In the genomic region with DNA sequence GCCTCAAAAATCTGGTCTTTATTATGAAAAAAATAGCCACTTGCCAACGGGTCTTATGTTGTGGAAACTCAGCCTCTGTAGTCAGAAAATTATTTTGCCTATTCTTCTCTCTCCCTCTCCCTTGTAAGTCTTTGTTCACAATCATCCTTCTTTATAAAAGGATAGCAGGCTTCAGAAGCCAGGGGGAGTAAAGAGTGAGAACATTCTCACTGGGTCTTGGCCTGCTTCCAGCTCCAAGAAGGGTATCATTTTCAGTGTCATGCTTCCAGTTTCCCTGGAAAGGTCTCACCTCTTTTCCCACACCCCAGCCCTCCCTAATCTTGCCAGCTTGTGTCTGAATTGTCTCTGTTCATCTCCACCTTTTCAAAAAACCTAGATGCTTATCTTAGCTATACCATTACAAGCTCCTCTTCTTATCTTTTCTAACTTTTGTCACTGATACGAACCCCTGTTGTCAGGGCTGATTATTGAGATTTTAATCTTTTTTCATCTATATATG, we compare ENCODE assay signal across 16 cellular contexts.
A peak's percentile ranks its signal among the peaks of the same experiment; 100 is the strongest.
DNase-seq lines count a peak whose midpoint lies in the region; ATAC-seq and TF ChIP-seq lines count a peak whose summit lies in the region.
"Had no signal": no experiment of that assay in that cellular context is flagged by ENCODE, and none has a peak within 500 bp of the region (broad histone marks: within the 10 kb centered on the region; RNA-seq: fewer than 3 reads in every experiment).

No MANE protein-coding gene starts in this region.

- WGBS in suprapubic skin: 26% methylated on average over 2 of the region's 2 CpGs

- no peaks in the 10 kb centered on the region for H3K4me1 ChIP-seq in suprapubic skin
- H3K4me1 ChIP-seq: BLaER1 treated with 17β-estradiol and CSF1 and Interleukin-3, amounts not matched to agents 10 nM and 100 nM had no signal

- no peak for ATAC-seq in HG03280 (IDR thresholded peaks at IDR 0.05; ENCODE audit: unreplicated experiment)
- no peak for ATAC-seq in activated CD8-positive, alpha-beta T cell treated with anti-CD3 and anti-CD28 coated beads for 36 hours
- ATAC-seq: left lobe of liver had no signal

- TF ChIP-seq POLR2A in suprapubic skin (IDR thresholded peaks at IDR 0.05): no peak

- H3K9me3 ChIP-seq in suprapubic skin: no peaks in the 10 kb centered on the region
- H3K9me3 ChIP-seq: BLaER1 treated with 17β-estradiol and CSF1 and Interleukin-3, amounts not matched to agents 10 nM and 100 nM had no signal

- no peak overlapping the region for H3K27ac Mint-ChIP-seq in activated CD8-positive, alpha-beta T cell treated with anti-CD3 and anti-CD28 coated beads for 36 hours
- H3K27ac Mint-ChIP-seq: activated naive CD4-positive, alpha-beta T cell treated with anti-CD3 and anti-CD28 coated beads, Interleukin-2, amount 50 U/mL, for 24 hours; stimulated activated naive CD8-positive, alpha-beta T cell treated with anti-CD3 and anti-CD28 coated beads, Interleukin-15, Interleukin-2, amounts not matched to agents 100 ng/mL and 50 ng/mL, for 24 hours had no signal

- DNase-seq in DMS153 (lab: John Stamatoyannopoulos, UW) (peak; percentile 39), M059J (ENCODE audit: low read depth) (peak; percentile 18), NCI-H748 (lab: John Stamatoyannopoulos, UW; ENCODE audit: unreplicated experiment) (peak; percentile 71), iPS-NIHi11 (ENCODE audit: low spot score) (peak; percentile 22), suprapubic skin (ENCODE audit: low spot score in 2 of 2) (no peak)
- no peak for DNase-seq in activated CD8-positive, alpha-beta T cell treated with anti-CD3 and anti-CD28 coated beads for 36 hours
- DNase-seq in activated CD4-positive, CD25-positive, alpha-beta regulatory T cell (lab: John Stamatoyannopoulos, UW): no peak
- DNase-seq: activated CD4-positive, CD25-positive, alpha-beta regulatory T cell treated with anti-CD3 and anti-CD28 coated beads, Interleukin-2, amount 50 U/mL, for 72 hours; hippocampal formation; NCI-H187 had no signal

- CTCF ChIA-PET in activated CD8-positive, alpha-beta T cell treated with anti-CD3 and anti-CD28 coated beads for 36 hours (lab: Charles Lee): interaction anchor here (0.6 kb wide), 1 partner anchor 100 kb away, joined by 3 read pairs; no protein-coding TSS in a partner anchor

- H3K9me3 Mint-ChIP-seq in activated CD8-positive, alpha-beta T cell treated with anti-CD3 and anti-CD28 coated beads for 36 hours: peaks cover 2% of the 10 kb centered on the region
- H3K9me3 Mint-ChIP-seq: activated naive CD4-positive, alpha-beta T cell treated with anti-CD3 and anti-CD28 coated beads, Interleukin-2, amount 50 U/mL, for 24 hours; stimulated activated naive CD8-positive, alpha-beta T cell treated with anti-CD3 and anti-CD28 coated beads, Interleukin-15, Interleukin-2, amounts not matched to agents 100 ng/mL and 50 ng/mL, for 24 hours had no signal

- intact Hi-C loops in activated CD8-positive, alpha-beta T cell treated with anti-CD3 and anti-CD28 coated beads for 36 hours (cut with micrococcal nuclease): no loop called here

- no peaks in the 10 kb centered on the region for H3K4me1 Mint-ChIP-seq in activated CD8-positive, alpha-beta T cell treated with anti-CD3 and anti-CD28 coated beads for 36 hours (ENCODE audit: low read depth)
- H3K4me1 Mint-ChIP-seq: activated naive CD4-positive, alpha-beta T cell treated with anti-CD3 and anti-CD28 coated beads, Interleukin-2, amount 50 U/mL, for 24 hours had no signal

- no peak overlapping the region for H3K27ac ChIP-seq in suprapubic skin
- H3K27ac ChIP-seq: BLaER1 treated with 17β-estradiol and CSF1 and Interleukin-3, amounts not matched to agents 10 nM and 100 nM; KMS-11 had no signal

- POLR2A ChIA-PET in activated CD8-positive, alpha-beta T cell treated with anti-CD3 and anti-CD28 coated beads for 36 hours (lab: Charles Lee): no interaction called here

- no peak for TF ChIP-seq CTCF in activated CD8-positive, alpha-beta T cell treated with anti-CD3 and anti-CD28 coated beads for 36 hours (IDR thresholded peaks at IDR 0.05)
- TF ChIP-seq CTCF in suprapubic skin (IDR thresholded peaks at IDR 0.05): no peak

- no peak for TF ChIP-seq EP300 in suprapubic skin (IDR thresholded peaks at IDR 0.05)

- H3K4me3 Mint-ChIP-seq in activated CD8-positive, alpha-beta T cell treated with anti-CD3 and anti-CD28 coated beads for 36 hours: no peak overlapping the region
- H3K4me3 Mint-ChIP-seq: activated naive CD4-positive, alpha-beta T cell treated with anti-CD3 and anti-CD28 coated beads, Interleukin-2, amount 50 U/mL, for 24 hours; stimulated activated naive CD8-positive, alpha-beta T cell treated with anti-CD3 and anti-CD28 coated beads, Interleukin-15, Interleukin-2, amounts not matched to agents 100 ng/mL and 50 ng/mL, for 24 hours had no signal

- no peaks in the 10 kb centered on the region for H3K36me3 ChIP-seq in suprapubic skin
- H3K36me3 ChIP-seq: BLaER1 treated with 17β-estradiol and CSF1 and Interleukin-3, amounts not matched to agents 10 nM and 100 nM had no signal

- H3K4me3 ChIP-seq in suprapubic skin: no peak overlapping the region
- H3K4me3 ChIP-seq: BLaER1 treated with 17β-estradiol and CSF1 and Interleukin-3, amounts not matched to agents 10 nM and 100 nM had no signal

- no peaks in the 10 kb centered on the region for H3K27me3 ChIP-seq in suprapubic skin
- H3K27me3 ChIP-seq: BLaER1 treated with 17β-estradiol and CSF1 and Interleukin-3, amounts not matched to agents 10 nM and 100 nM had no signal

- H3K27me3 Mint-ChIP-seq in activated CD8-positive, alpha-beta T cell treated with anti-CD3 and anti-CD28 coated beads for 36 hours: no peaks in the 10 kb centered on the region
- H3K27me3 Mint-ChIP-seq: activated naive CD4-positive, alpha-beta T cell treated with anti-CD3 and anti-CD28 coated beads, Interleukin-2, amount 50 U/mL, for 24 hours; stimulated activated naive CD8-positive, alpha-beta T cell treated with anti-CD3 and anti-CD28 coated beads, Interleukin-15, Interleukin-2, amounts not matched to agents 100 ng/mL and 50 ng/mL, for 24 hours had no signal

- no peaks in the 10 kb centered on the region for H3K36me3 Mint-ChIP-seq in activated CD8-positive, alpha-beta T cell treated with anti-CD3 and anti-CD28 coated beads for 36 hours (ENCODE audit: low read depth)
- H3K36me3 Mint-ChIP-seq: activated naive CD4-positive, alpha-beta T cell treated with anti-CD3 and anti-CD28 coated beads, Interleukin-2, amount 50 U/mL, for 24 hours had no signal

Comparison
In these comparisons a context has a peak if more than half of its experiments do, and no peak if none do; other contexts are left out.
1. DNase-seq: peak in DMS153 (single experiment), M059J (single experiment), NCI-H748 (single experiment) and iPS-NIHi11 (single experiment); none in activated CD8-positive, alpha-beta T cell treated with anti-CD3 and anti-CD28 coated beads for 36 hours (single experiment), activated CD4-positive, CD25-positive, alpha-beta regulatory T cell (0 of 4) and suprapubic skin (0 of 2).